In the genomic region with DNA sequence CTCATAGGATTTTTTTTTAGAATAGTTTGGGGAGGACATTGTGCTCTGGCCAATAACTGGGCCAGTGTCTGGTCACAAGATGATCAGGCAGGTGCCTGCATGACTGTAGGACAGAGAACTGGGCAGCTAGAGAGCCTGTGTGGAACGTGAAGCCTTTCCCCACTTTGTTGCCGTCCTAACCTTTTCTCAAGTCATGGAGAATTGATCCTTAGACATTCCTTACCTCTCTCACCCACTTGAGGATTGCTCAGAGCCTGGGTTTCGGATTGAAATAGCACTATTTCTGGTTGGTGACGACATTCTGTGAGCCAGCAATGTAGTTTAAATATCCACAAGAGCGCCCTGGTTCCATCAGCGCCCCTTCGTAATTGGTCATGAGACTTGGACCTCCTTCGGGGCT, we compare ENCODE assay signal across 12 cellular contexts.
DNase-seq lines count a peak whose midpoint lies in the region; ATAC-seq and TF ChIP-seq lines count a peak whose summit lies in the region.
"Had no signal": no experiment of that assay in that cellular context is flagged by ENCODE, and none has a peak within 500 bp of the region (broad histone marks: within the 10 kb centered on the region; RNA-seq: fewer than 3 reads in every experiment).

No MANE protein-coding gene starts in this region.

- intact Hi-C loops in right cardiac atrium (cut with DNase I) = no loop called here

- TF ChIP-seq CTCF in Loucy (conservative IDR thresholded peaks at IDR 0.05; ENCODE audit: low read length) = no peak

- H3K27me3 ChIP-seq in Loucy (ENCODE audit: insufficient read depth, low read length, poor library complexity, severe bottlenecking) (no peaks in the 10 kb centered on the region), right cardiac atrium (ENCODE audit: control insufficient read depth, insufficient read depth) (no peaks in the 10 kb centered on the region)

- in situ Hi-C loops in ACHN (cut with HindIII; ENCODE audit: low pct_ligation_motif_present, low pct_unique_long_range_greater_than_20kb, low sequenced_read_pairs) = no loop called here

- WGBS in right cardiac atrium = 81% methylated on average over 8 of the region's 8 CpGs

- no peak overlapping the region for H2AFZ ChIP-seq in Loucy (ENCODE audit: low read length)

- peak overlapping the region; percentile 16 for H3K9ac ChIP-seq in Loucy (ENCODE audit: low read depth, low read length, poor library complexity, severe bottlenecking)

- peak; percentile 52 for DNase-seq in ACHN
- DNase-seq in right cardiac atrium = no peak
- DNase-seq in HuH-7 (ENCODE audit: low spot score) = no peak
- DNase-seq in midbrain (lab: John Stamatoyannopoulos, UW) = no peak
- DNase-seq in T-helper 1 cell = no peak
- no peak for DNase-seq in NCI-H2227 (lab: John Stamatoyannopoulos, UW; ENCODE audit: unreplicated experiment)
- DNase-seq: amygdala; posterior cingulate gyrus; stimulated activated CD4-positive, alpha-beta T cell treated with anti-CD3 and anti-CD28 coated beads, Interleukin-1b, Interleukin-23, amount 100 ng/mL, for 48 hours had no signal

- H4K20me1 ChIP-seq in Loucy (ENCODE audit: insufficient read depth, low read length, poor library complexity, severe bottlenecking) = no peaks in the 10 kb centered on the region

- H3K36me3 ChIP-seq in Loucy (ENCODE audit: insufficient read depth, low read length) = no peaks in the 10 kb centered on the region

- H3K79me2 ChIP-seq in Loucy (ENCODE audit: insufficient read depth, low read length) = peaks cover 81% of the 10 kb centered on the region

- no peaks in the 10 kb centered on the region for H3K9me2 ChIP-seq in Loucy (replicated peaks; ENCODE audit: low read depth, low read length)

- no peaks in the 10 kb centered on the region for H3K9me3 ChIP-seq in Loucy (ENCODE audit: insufficient read depth, low read depth, low read length)
- no peaks in the 10 kb centered on the region for H3K9me3 ChIP-seq in right cardiac atrium (ENCODE audit: control insufficient read depth, low read length)

- H3F3A ChIP-seq in Loucy (ENCODE audit: low read depth) = no peaks in the 10 kb centered on the region

- H3K4me3 ChIP-seq in Loucy (ENCODE audit: low read length, poor library complexity, severe bottlenecking) (no peak overlapping the region), right cardiac atrium (ENCODE audit: low read length) (no peak overlapping the region)

- H3K4me2 ChIP-seq in Loucy (ENCODE audit: low read depth, low read length, poor library complexity, severe bottlenecking) = peak overlapping the region; percentile 52

- peak overlapping the region; percentile 83 for H3K27ac ChIP-seq in right cardiac atrium (ENCODE audit: low read length)

- ATAC-seq in GM21528 (IDR thresholded peaks at IDR 0.05; ENCODE audit: low FRiP score, unreplicated experiment) = peak; percentile 24
- ATAC-seq in right cardiac atrium = peak; percentile 26 to 53
- ATAC-seq: SK-N-SH treated with all-trans-retinoic acid at 6 μM for 48 hours had no signal

- H3K4me1 ChIP-seq in Loucy (ENCODE audit: insufficient read depth, low read length, poor library complexity, severe bottlenecking) (peaks cover 59% of the 10 kb centered on the region), right cardiac atrium (ENCODE audit: control insufficient read depth, insufficient read depth, low read length) (peaks cover 12% of the 10 kb centered on the region)
